Comparison of ENCODE assay signal across 8 cellular contexts in genomic region chr7:2529161-2530075, GRCh38. TPM values are rescaled to one million over a fixed set of nuclear protein-coding genes. Genes with fewer than 3 reads are reported as not detected.
DNase-seq lines count a peak whose midpoint lies in the region; ATAC-seq and TF ChIP-seq lines count a peak whose summit lies in the region.

No MANE protein-coding gene starts in this region.

- ATAC-seq in GM21447 (IDR thresholded peaks at IDR 0.05; ENCODE audit: unreplicated experiment) = peak; percentile 50
- ATAC-seq in HG03439 (IDR thresholded peaks at IDR 0.05; ENCODE audit: unreplicated experiment) = no peak

- H3K9me3 Mint-ChIP-seq in glutamatergic neuron (ENCODE audit: unreplicated experiment) = peaks cover 4% of the 10 kb centered on the region

- H3K4me3 Mint-ChIP-seq in glutamatergic neuron (ENCODE audit: unreplicated experiment) = no peak overlapping the region

- peaks cover 15 to 31% (median 15%) of the 10 kb centered on the region in 3 donors for H3K4me1 ChIP-seq in skeletal muscle tissue (ENCODE audit: control insufficient read depth in 3 of 3, insufficient read depth in 3 of 3, low read length in 3 of 3)

- DNase-seq in AML-193 (lab: John Stamatoyannopoulos, UW) (peak; percentile 89 to 92), NOMO-1 treated with dmso at 0.1 percent for 144 hours (lab: John Stamatoyannopoulos, UW; ENCODE audit: unreplicated experiment) (peak; percentile 96), glutamatergic neuron (peak; percentile 13), epidermal melanocyte (ENCODE audit: insufficient read length, low spot score) (no peak)
- DNase-seq in activated effector memory CD4-positive, alpha-beta T cell treated with anti-CD3 and anti-CD28 coated beads, Interleukin-2, amount 50 U/mL, for 16 hours = peak; percentile 83

- peaks cover 12% of the 10 kb centered on the region for H3K27me3 Mint-ChIP-seq in glutamatergic neuron (ENCODE audit: unreplicated experiment)

- peaks cover 2% of the 10 kb centered on the region for H3K4me1 Mint-ChIP-seq in glutamatergic neuron (ENCODE audit: low read depth, unreplicated experiment)

- no peaks in the 10 kb centered on the region for H3K36me3 ChIP-seq in skeletal muscle tissue (ENCODE audit: control insufficient read depth in 3 of 3, insufficient read depth in 3 of 3, low read length in 3 of 3)

- peaks cover 5 to 35% (median 7%) of the 10 kb centered on the region in 3 donors for H3K27me3 ChIP-seq in skeletal muscle tissue (ENCODE audit: control insufficient read depth in 3 of 3, insufficient read depth in 3 of 3, low read length in 3 of 3)

- H3K9me3 ChIP-seq in skeletal muscle tissue (ENCODE audit: control insufficient read depth in 3 of 3, low read length in 3 of 3) = no peaks in the 10 kb centered on the region

- no peak overlapping the region for H3K4me3 ChIP-seq in skeletal muscle tissue (ENCODE audit: low read length in 3 of 3)

- H3K9ac ChIP-seq in skeletal muscle tissue (ENCODE audit: low read depth in 1 of 3, low read length in 3 of 3) = no peak overlapping the region

- no peak for TF ChIP-seq CTCF in glutamatergic neuron (IDR thresholded peaks at IDR 0.05; ENCODE audit: partially characterized antibody, unreplicated experiment)

- no peak overlapping the region for H3K27ac Mint-ChIP-seq in glutamatergic neuron (ENCODE audit: unreplicated experiment)

- H3K27ac ChIP-seq in skeletal muscle tissue (ENCODE audit: low read depth, low read length) = peak overlapping the region; percentile 63

- H3K36me3 Mint-ChIP-seq in glutamatergic neuron (ENCODE audit: unreplicated experiment) = no peaks in the 10 kb centered on the region

RNA-seq across cellular contexts. Expression of gene LFNG, which starts 9.8 kb away (rescaled TPM):
- 75.5 TPM for total RNA-seq in glutamatergic neuron (ENCODE audit: unreplicated experiment)
- total RNA-seq in skeletal muscle tissue = 23.0 TPM

RNA-seq across cellular contexts. Expression of gene BRAT1, which starts 25.9 kb away (rescaled TPM):
- 30.5 TPM for total RNA-seq in glutamatergic neuron (ENCODE audit: unreplicated experiment)
- total RNA-seq in skeletal muscle tissue = 18.3 TPM

RNA-seq across cellular contexts. Expression of gene IQCE, which starts 29.4 kb away (rescaled TPM):
- total RNA-seq in glutamatergic neuron (ENCODE audit: unreplicated experiment) (12.0 TPM), skeletal muscle tissue (2.1 TPM)

RNA-seq across cellular contexts. Expression of gene GRIFIN, which starts 53.2 kb away (rescaled TPM):
- total RNA-seq in glutamatergic neuron (ENCODE audit: unreplicated experiment) (not detected), skeletal muscle tissue (not detected)
